In the genomic region with DNA sequence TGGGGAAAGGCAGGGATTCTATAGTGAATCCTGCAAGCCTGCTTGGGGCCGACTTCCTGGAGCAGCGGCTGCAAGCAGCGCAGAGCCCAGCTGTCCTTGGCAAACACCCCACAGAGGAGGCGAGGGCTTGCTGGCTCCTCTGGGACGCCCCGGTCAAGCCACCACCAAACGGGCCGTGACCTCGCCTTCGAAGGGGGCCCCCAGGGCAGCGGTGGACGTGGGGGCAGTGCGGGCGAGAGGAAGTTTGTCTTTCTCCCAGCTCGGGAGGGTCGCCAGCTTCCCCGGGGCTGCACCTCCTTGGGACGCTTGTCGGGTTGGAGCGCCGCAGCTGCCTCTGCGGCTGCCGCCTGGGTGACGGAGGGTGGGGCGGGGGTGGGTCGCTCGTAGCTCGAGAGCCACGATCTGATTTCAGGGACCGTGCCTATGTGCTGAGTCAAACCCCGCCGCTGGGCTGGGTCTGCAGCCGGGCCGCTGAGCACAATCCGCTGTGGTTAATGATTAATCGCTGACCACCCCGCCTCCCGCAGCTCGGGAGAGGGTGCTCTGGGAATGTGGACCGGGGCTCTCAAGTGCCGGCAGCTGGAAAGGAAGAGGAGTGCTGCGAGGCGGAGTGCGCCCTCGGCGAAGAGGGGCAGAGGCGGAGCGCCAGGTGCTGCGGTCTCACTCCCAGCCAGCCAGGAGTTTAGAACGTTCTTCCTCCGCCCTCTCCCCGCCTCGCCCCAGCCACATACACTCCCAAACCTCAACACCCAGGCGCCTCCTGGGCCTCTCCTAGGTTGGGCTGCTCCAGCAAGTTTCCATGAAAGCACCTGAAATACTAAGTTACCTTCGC, we compare ENCODE assay signal across 1 cellular context.
A peak's percentile ranks its signal among the peaks of the same experiment; 100 is the strongest.
TF ChIP-seq lines count a peak whose summit lies in the region.

Gene GPR39, plus strand, starts transcription at position 726 of the 832 bp plus-strand sequence.

TF ChIP-seq in IMR-90, 13 proteins besides CTCF, POLR2A, EP300 and RAD21:
- TF ChIP-seq MAZ (IDR thresholded peaks at IDR 0.05; ENCODE audit: borderline replicate concordance, low read depth, low read length) (peak; percentile 49; the same call in 1 of the 2 replicates), USF2 (IDR thresholded peaks at IDR 0.05; ENCODE audit: low read depth, low read length) (no peak), RFX5 (IDR thresholded peaks at IDR 0.05; ENCODE audit: low read depth, low read length) (no peak), BHLHE40 (IDR thresholded peaks at IDR 0.05; ENCODE audit: low read depth, low read length) (peak; percentile 86), MXI1 (IDR thresholded peaks at IDR 0.05; ENCODE audit: borderline replicate concordance, low read depth, low read length) (0 out of 2 replicates have a peak, but pooled peaks have one; percentile 7), NFE2L2 (IDR thresholded peaks at IDR 0.05; ENCODE audit: low read depth, low read length) (0 out of 2 replicates have a peak, but pooled peaks have one; percentile 4), FOS (IDR thresholded peaks at IDR 0.05; ENCODE audit: low read depth, low read length) (peak; percentile 60), MAFK (IDR thresholded peaks at IDR 0.05; ENCODE audit: low read depth, low read length) (no peak), CHD1 (IDR thresholded peaks at IDR 0.05; ENCODE audit: low read depth, low read length) (0 out of 2 replicates have a peak, but pooled peaks have one; percentile 43), RCOR1 (IDR thresholded peaks at IDR 0.05; ENCODE audit: insufficient replicate concordance, low read length) (peak; percentile 15)
